Comparison of ENCODE assay signal across 20 cellular contexts in genomic region chr16:4159726-4160125, GRCh38. TPM values are rescaled to one million over a fixed set of nuclear protein-coding genes. Genes with fewer than 3 reads are reported as not detected.
DNase-seq lines count a peak whose midpoint lies in the region; FAIRE-seq and TF ChIP-seq lines count a peak whose summit lies in the region.
"Had no signal": no experiment of that assay in that cellular context is flagged by ENCODE, and none has a peak within 500 bp of the region (broad histone marks: within the 10 kb centered on the region; RNA-seq: fewer than 3 reads in every experiment).

No MANE protein-coding gene starts in this region.

- H3K4me3 Mint-ChIP-seq in chondrocyte (ENCODE audit: unreplicated experiment): no peak overlapping the region
- H3K4me3 Mint-ChIP-seq: CD4-positive, CD25-positive, alpha-beta regulatory T cell; CD8-positive, alpha-beta memory T cell; H9 had no signal

- H2AK5ac ChIP-seq in neuronal stem cell (ENCODE audit: low read depth, low read length): peak overlapping the region; percentile 68

- WGBS in neuronal stem cell (ENCODE audit: extremely low coverage in 2 of 2, insufficient read length in 2 of 2, insufficient replicate concordance in 1 of 2), 2 donors: no CpG with 5 or more reads among the region's 17 CpGs

- H3K4me1 Mint-ChIP-seq in chondrocyte (ENCODE audit: low read depth): no peaks in the 10 kb centered on the region
- H3K4me1 Mint-ChIP-seq: H9 had no signal

- H3K36me3 ChIP-seq in neuronal stem cell (replicated peaks in 1 of 2; ENCODE audit: control insufficient read depth in 2 of 2, insufficient read depth in 2 of 2, low read length in 2 of 2): no peaks in the 10 kb centered on the region
- H3K36me3 ChIP-seq: BE2C had no signal

- H3K27ac ChIP-seq in neuronal stem cell (replicated peaks; ENCODE audit: low read length): no peak overlapping the region

- H3K27me3 ChIP-seq in neuronal stem cell (ENCODE audit: control insufficient read depth in 3 of 3, insufficient read depth in 3 of 3, low read depth in 1 of 3, low read length in 3 of 3): peaks cover 0 to 8% (median 0%) of the 10 kb centered on the region in 3 experiments
- H3K27me3 ChIP-seq: BE2C had no signal

- no peak overlapping the region for H3K4ac ChIP-seq in neuronal stem cell (ENCODE audit: low read length)

- H3K9ac ChIP-seq in neuronal stem cell (ENCODE audit: low read depth, low read length, poor library complexity): peak overlapping the region; percentile 21

- no peaks in the 10 kb centered on the region for H3K79me1 ChIP-seq in neuronal stem cell (ENCODE audit: low read depth, low read length)

- H2BK5ac ChIP-seq in neuronal stem cell (ENCODE audit: low read length): no peak overlapping the region

- peak overlapping the region; percentile 22 for H2BK12ac ChIP-seq in neuronal stem cell (ENCODE audit: low read length)

- DNase-seq in GM12891 (ENCODE audit: insufficient read length, low spot score) (no peak), chondrocyte (ENCODE audit: low spot score) (peak; percentile 52), neuronal stem cell (ENCODE audit: low spot score) (no peak), SHP77 (lab: John Stamatoyannopoulos, UW) (no peak), NCI-H510A treated with DMSO at 0.1 percent for 48 hours (lab: John Stamatoyannopoulos, UW) (no peak)
- no peak for DNase-seq in activated CD8-positive, alpha-beta memory T cell treated with anti-CD3 and anti-CD28 coated beads, Interleukin-2, amount 50 U/mL, for 48 hours
- DNase-seq: BE2C; C1 segment of cervical spinal cord; CD4-positive, CD25-positive, alpha-beta regulatory T cell; CD8-positive, alpha-beta memory T cell; COR-L47; DMS 273 treated with DMSO at 0.1 percent for 48 hours; DMS53; H9; KG1 had no signal

- FAIRE-seq in GM12891 (lab: Jason Lieb, UNC): no peak
- FAIRE-seq: A204.1, G401.6, GM12892, GM18507, H1 had no signal

- no peak overlapping the region for H2AFZ ChIP-seq in neuronal stem cell (ENCODE audit: low read length)

- H3K27me3 Mint-ChIP-seq in chondrocyte (ENCODE audit: low read depth): peaks cover 4% of the 10 kb centered on the region
- H3K27me3 Mint-ChIP-seq: CD4-positive, CD25-positive, alpha-beta regulatory T cell had no signal

- H2BK120ac ChIP-seq in neuronal stem cell (ENCODE audit: low read depth, low read length): no peak overlapping the region

- TF ChIP-seq POLR2A in GM12891 (IDR thresholded peaks at IDR 0.05; ENCODE audit: low read depth, low read length): no peak

- no peak for TF ChIP-seq CTCF in chondrocyte (IDR thresholded peaks at IDR 0.05)

- no peaks in the 10 kb centered on the region for H3K4me1 ChIP-seq in neuronal stem cell (ENCODE audit: control insufficient read depth in 2 of 2, insufficient read depth in 1 of 2, low read depth in 1 of 2, low read length in 2 of 2)
- H3K4me1 ChIP-seq: BE2C had no signal

- H2BK15ac ChIP-seq in neuronal stem cell (ENCODE audit: low read length): no peak overlapping the region

- H3K9me3 ChIP-seq in neuronal stem cell (replicated peaks in 1 of 2; ENCODE audit: control insufficient read depth in 2 of 2, insufficient read depth in 1 of 2, low read depth in 1 of 2, low read length in 2 of 2): no peaks in the 10 kb centered on the region
- H3K9me3 ChIP-seq: BE2C had no signal

- peak overlapping the region; percentile 48 for H3K18ac ChIP-seq in neuronal stem cell (ENCODE audit: low read length)

- no peaks in the 10 kb centered on the region for H3K36me3 Mint-ChIP-seq in chondrocyte (ENCODE audit: low read depth)
- H3K36me3 Mint-ChIP-seq: CD4-positive, CD25-positive, alpha-beta regulatory T cell; CD8-positive, alpha-beta memory T cell had no signal

- H3K27ac Mint-ChIP-seq in chondrocyte (ENCODE audit: unreplicated experiment): no peak overlapping the region
- H3K27ac Mint-ChIP-seq: CD4-positive, CD25-positive, alpha-beta regulatory T cell; H9 had no signal

- no peak overlapping the region for H3K4me2 ChIP-seq in neuronal stem cell (ENCODE audit: insufficient read depth, low read length, poor library complexity, severe bottlenecking)

- no peak overlapping the region for H4K91ac ChIP-seq in neuronal stem cell (ENCODE audit: low read depth, low read length, poor library complexity)

- no peak overlapping the region for H3K23ac ChIP-seq in neuronal stem cell (ENCODE audit: low read depth, low read length, poor library complexity)

- H3K9me3 Mint-ChIP-seq in chondrocyte (ENCODE audit: low read depth): no peaks in the 10 kb centered on the region
- H3K9me3 Mint-ChIP-seq: CD4-positive, CD25-positive, alpha-beta regulatory T cell; CD8-positive, alpha-beta memory T cell; H9 had no signal

- no peak overlapping the region for H4K8ac ChIP-seq in neuronal stem cell (ENCODE audit: low read depth, low read length)

- H3K14ac ChIP-seq in neuronal stem cell (ENCODE audit: low read length): no peak overlapping the region

- no peak overlapping the region for H3K4me3 ChIP-seq in neuronal stem cell (ENCODE audit: low read length in 2 of 2)

TF ChIP-seq in GM12891, 5 proteins besides CTCF, POLR2A, EP300 and RAD21:
- no peak for TF ChIP-seq TAF1 (IDR thresholded peaks at IDR 0.05; ENCODE audit: low read depth, low read length)
- TF ChIP-seq SPI1 (IDR thresholded peaks at IDR 0.05; ENCODE audit: low read depth, low read length): 0 out of 2 replicates have a peak, but pooled peaks have one; percentile 1
- TF ChIP-seq PAX5 (IDR thresholded peaks at IDR 0.05; ENCODE audit: insufficient read depth, low read length, severe bottlenecking): no peak
- no peak for TF ChIP-seq POU2F2 (IDR thresholded peaks at IDR 0.05; ENCODE audit: low read depth, low read length)
- no peak for TF ChIP-seq POLR2AphosphoS5 (IDR thresholded peaks at IDR 0.05; ENCODE audit: low read depth, low read length)

RNA-seq across cellular contexts. Expression of gene ADCY9, which starts 43.5 kb away (rescaled TPM):
- polyA plus RNA-seq in GM12891 (2012; ENCODE audit: low read depth, missing spikeins): 0.15 TPM
- total RNA-seq in chondrocyte: 22.6 to 31.9 TPM (median 31.6 TPM) in 3 replicates
- polyA plus RNA-seq in neuronal stem cell (2013, experiment 1 of 2): 3.3 TPM
- polyA plus RNA-seq in neuronal stem cell (2013, experiment 2 of 2): 3.1 TPM
